18 cellular contexts compared by ENCODE assay signal in genomic region chr15:97140216-97140615, GRCh38.
A peak's percentile ranks its signal among the peaks of the same experiment; 100 is the strongest.
DNase-seq lines count a peak whose midpoint lies in the region; ATAC-seq and TF ChIP-seq lines count a peak whose summit lies in the region.
"Had no signal": no experiment of that assay in that cellular context is flagged by ENCODE, and none has a peak within 500 bp of the region (broad histone marks: within the 10 kb centered on the region; RNA-seq: fewer than 3 reads in every experiment).

No MANE protein-coding gene starts in this region.

- no peak overlapping the region for H3K27ac ChIP-seq in mesendoderm (ENCODE audit: low read depth, low read length)
- H3K27ac ChIP-seq: 22Rv1, BLaER1 had no signal

- H4K5ac ChIP-seq in mesendoderm (ENCODE audit: low read length) = no peak overlapping the region

- H3K79me2 ChIP-seq in mesendoderm (ENCODE audit: control insufficient read depth, insufficient read depth, low read length) = no peaks in the 10 kb centered on the region

- no peak overlapping the region for H3K23ac ChIP-seq in mesendoderm (ENCODE audit: low read length)

- H3K4ac ChIP-seq in mesendoderm (ENCODE audit: low read depth, low read length) = no peak overlapping the region

- H3K18ac ChIP-seq in mesendoderm (ENCODE audit: low read length) = no peak overlapping the region

- no peak overlapping the region for H2AK5ac ChIP-seq in mesendoderm (ENCODE audit: low read length)

- H4K8ac ChIP-seq in mesendoderm (ENCODE audit: low read depth, low read length) = no peak overlapping the region

- H3K36me3 ChIP-seq in mesendoderm (ENCODE audit: control insufficient read depth, insufficient read depth, low read length) = no peaks in the 10 kb centered on the region
- H3K36me3 ChIP-seq: BLaER1, HAP-1 had no signal

- TF ChIP-seq CTCF in choroid plexus epithelial cell (conservative IDR thresholded peaks at IDR 0.05; ENCODE audit: low read depth, low read length) = no peak

- H3K4me2 ChIP-seq in mesendoderm (ENCODE audit: low read length) = no peak overlapping the region
- H3K4me2 ChIP-seq: BLaER1 had no signal

- H2BK120ac ChIP-seq in mesendoderm (ENCODE audit: low read depth, low read length) = no peak overlapping the region

- no peak overlapping the region for H2BK15ac ChIP-seq in mesendoderm (replicated peaks; ENCODE audit: low read depth)

- no peak overlapping the region for H3K9ac ChIP-seq in mesendoderm (ENCODE audit: low read length)
- H3K9ac ChIP-seq: BLaER1 had no signal

- H3K56ac ChIP-seq in mesendoderm (ENCODE audit: low read length) = no peak overlapping the region

- WGBS in mesendoderm (ENCODE audit: extremely low coverage, insufficient coverage, low lambda C conversion rate) = no CpG with 5 or more reads among the region's 4 CpGs

- H3K4me3 ChIP-seq in choroid plexus epithelial cell (ENCODE audit: low read depth, low read length) (no peak overlapping the region), mesendoderm (ENCODE audit: low read length) (no peak overlapping the region)
- H3K4me3 ChIP-seq: BLaER1, HAP-1 had no signal

- no peak for ATAC-seq in GM21390 (IDR thresholded peaks at IDR 0.05; ENCODE audit: unreplicated experiment)

- peak; percentile 84 for DNase-seq in NCI-H82 (lab: John Stamatoyannopoulos, UW)
- DNase-seq in NCI-H82 treated with DMSO at 0.1 percent for 48 hours (lab: John Stamatoyannopoulos, UW; ENCODE audit: unreplicated experiment) = no peak
- DNase-seq in choroid plexus epithelial cell (ENCODE audit: low read depth) = peak; percentile 2
- peak; percentile 38 for DNase-seq in mesendoderm
- no peak for DNase-seq in NCI-H2196 (lab: John Stamatoyannopoulos, UW; ENCODE audit: unreplicated experiment)
- no peak for DNase-seq in NCI-H1930 (lab: John Stamatoyannopoulos, UW)
- DNase-seq in hypothalamus (lab: John Stamatoyannopoulos, UW) = no peak
- DNase-seq: AML-193; Caco-2; CD8-positive, alpha-beta memory T cell; DMS53; GF-D8; GOT3; IMR-90 had no signal

- H3K4me1 ChIP-seq in mesendoderm (ENCODE audit: control insufficient read depth, low read depth, low read length) = no peaks in the 10 kb centered on the region
- H3K4me1 ChIP-seq: BLaER1, Caco-2, HAP-1 had no signal

- H3K79me1 ChIP-seq in mesendoderm (ENCODE audit: low read length) = no peaks in the 10 kb centered on the region

- no peak overlapping the region for H2BK5ac ChIP-seq in mesendoderm (ENCODE audit: low read length)

- H3K27me3 ChIP-seq in mesendoderm (ENCODE audit: insufficient read depth, low read length, poor library complexity) = no peaks in the 10 kb centered on the region
- H3K27me3 ChIP-seq: BLaER1 had no signal

Comparison
In these comparisons a context has a peak if more than half of its experiments do, and no peak if none do; other contexts are left out.
1. DNase-seq: peak in NCI-H82 (single experiment), choroid plexus epithelial cell (single experiment) and mesendoderm (single experiment); none in NCI-H82 treated with DMSO at 0.1 percent for 48 hours (single experiment), NCI-H2196 (single experiment), NCI-H1930 (0 of 2) and hypothalamus (0 of 51).